Comparison of ENCODE assay signal across 26 cellular contexts in the genomic region with DNA sequence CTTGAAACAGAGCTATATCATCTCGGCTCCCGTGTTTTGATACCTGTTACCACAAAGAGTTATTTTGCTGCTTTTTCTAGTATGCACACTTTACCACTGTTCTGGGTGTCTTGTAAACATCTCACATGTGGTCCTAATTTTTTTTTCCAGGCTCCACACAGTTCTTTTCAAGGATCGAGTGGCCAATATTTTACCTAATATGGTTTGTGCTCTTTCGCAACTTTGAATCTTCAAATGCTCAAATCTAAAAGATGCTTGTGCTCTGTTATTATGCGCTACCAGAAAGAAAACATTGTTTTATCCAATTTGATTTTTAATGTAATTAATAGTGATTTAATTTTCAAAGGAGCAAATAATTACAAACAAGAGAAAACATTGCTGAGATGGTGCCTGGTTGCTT.
"Had no signal": no experiment of that assay in that cellular context is flagged by ENCODE, and none has a peak within 500 bp of the region (broad histone marks: within the 10 kb centered on the region; RNA-seq: fewer than 3 reads in every experiment).

No MANE protein-coding gene starts in this region.

- H3K4me1 ChIP-seq: left lung, lower lobe of right lung, pancreas, prostate gland, tibial nerve, vagina had no signal

- H3K9me3 ChIP-seq: left lung, lower lobe of right lung, pancreas, prostate gland, tibial nerve, vagina had no signal

- H3K36me3 ChIP-seq: left lung, lower lobe of right lung, pancreas, prostate gland, tibial nerve, vagina had no signal

- H3K27me3 ChIP-seq: left lung, pancreas, tibial nerve, vagina had no signal

- DNase-seq: hypothalamus; immature natural killer cell; kidney; left colon; left lung; lower lobe of right lung; mammary epithelial cell; mesenchymal stem cell; naive thymus-derived CD8-positive, alpha-beta T cell; nucleus accumbens; pancreas; posterior cingulate gyrus; retina; right cardiac atrium; stimulated activated CD4-positive, alpha-beta T cell treated with anti-CD3 and anti-CD28 coated beads, Interleukin-1b, Interleukin-23, amount 100 ng/mL, for 48 hours; stimulated activated CD4-positive, alpha-beta T cell treated with anti-CD3 and anti-CD28 coated beads, Interleukin-2, amount 100 ng/mL, for 48 hours; stimulated activated CD4-positive, alpha-beta T cell treated with anti-CD3 and anti-CD28 coated beads, Interleukin-4, amount 100 ng/mL, for 4 hours; stimulated activated CD8-positive, alpha-beta memory T cell treated with anti-CD3 and anti-CD28 coated beads, Interleukin-4, amount 100 ng/mL, for 48 hours; stimulated activated naive CD4-positive, alpha-beta T cell treated with Interleukin-2 at 50 U/mL for 16 hours; stimulated activated naive CD8-positive, alpha-beta T cell treated with anti-CD3 and anti-CD28 coated beads, Interleukin-15, amount 100 ng/mL, for 72 hours; substantia nigra had no signal

- H3K27ac ChIP-seq: left lung, lower lobe of right lung, pancreas, prostate gland, tibial nerve, vagina had no signal

- H3K4me2 ChIP-seq: smooth muscle cell had no signal

- H3K4me3 ChIP-seq: left lung, lower lobe of right lung, pancreas, prostate gland, smooth muscle cell, tibial nerve, vagina had no signal

- ATAC-seq: left colon; left lung; lower lobe of right lung; naive thymus-derived CD8-positive, alpha-beta T cell; pancreas; right cardiac atrium; stimulated activated memory B cell treated with anti-CD40 and anti-IgM and Interleukin-4, amounts not matched to agents 10 μg/mL and 1 μg/mL and 100 μg/mL, for 72 hours; stimulated activated naive CD8-positive, alpha-beta T cell treated with anti-CD3 and anti-CD28 coated beads, Interleukin-15, amount 100 ng/mL, for 72 hours had no signal
